9 cellular contexts compared by ENCODE assay signal in genomic region chr5:164475339-164475977, GRCh38.
DNase-seq lines count a peak whose midpoint lies in the region; ATAC-seq, FAIRE-seq and TF ChIP-seq lines count a peak whose summit lies in the region.
"Had no signal": no experiment of that assay in that cellular context is flagged by ENCODE, and none has a peak within 500 bp of the region (broad histone marks: within the 10 kb centered on the region; RNA-seq: fewer than 3 reads in every experiment).

No MANE protein-coding gene starts in this region.

- H3K27ac ChIP-seq in spleen (no peak overlapping the region), psoas muscle (no peak overlapping the region), neuronal stem cell (replicated peaks; ENCODE audit: low read length) (no peak overlapping the region)

- H3K4me1 Mint-ChIP-seq in memory B cell = peaks cover 2% of the 10 kb centered on the region
- no peaks in the 10 kb centered on the region for H3K4me1 Mint-ChIP-seq in activated T-cell treated with anti-CD3 and anti-CD28 coated beads, Interleukin-2, amount 50 U/mL, for 72 hours (ENCODE audit: low read depth)

- ATAC-seq in memory B cell (ENCODE audit: low read depth) (peak; percentile 39), psoas muscle (no peak)
- no peak for ATAC-seq in activated T-cell treated with anti-CD3 and anti-CD28 coated beads, Interleukin-2, amount 50 U/mL, for 72 hours (replicated peaks in 1 of 2)

- no peak overlapping the region for H3K23ac ChIP-seq in neuronal stem cell (ENCODE audit: low read depth, low read length, poor library complexity)

- no peak for FAIRE-seq in bronchial epithelial cell (lab: Jason Lieb, UNC)

- H3K9ac ChIP-seq in neuronal stem cell (ENCODE audit: low read depth, low read length, poor library complexity) = no peak overlapping the region

- no peak overlapping the region for H3K27ac Mint-ChIP-seq in memory B cell
- H3K27ac Mint-ChIP-seq in activated T-cell treated with anti-CD3 and anti-CD28 coated beads, Interleukin-2, amount 50 U/mL, for 72 hours = no peak overlapping the region

- DNase-seq in GM10266 (ENCODE audit: extremely low spot score) (no peak), LNCaP clone FGC (ENCODE audit: low read depth) (no peak), bronchial epithelial cell (ENCODE audit: low read depth) (peak; percentile 41), memory B cell (ENCODE audit: low spot score in 2 of 2) (peak in 1 of 2 donors; percentile 6), spleen (no peak), psoas muscle (no peak), neuronal stem cell (ENCODE audit: low spot score) (no peak)
- no peak for DNase-seq in activated T-cell treated with anti-CD3 and anti-CD28 coated beads, Interleukin-2, amount 50 U/mL, for 72 hours

- no peak overlapping the region for H2BK15ac ChIP-seq in neuronal stem cell (ENCODE audit: low read length)

- TF ChIP-seq POLR2A in spleen (IDR thresholded peaks at IDR 0.05) = no peak

- H2BK12ac ChIP-seq in neuronal stem cell (ENCODE audit: low read length) = no peak overlapping the region

- H2AFZ ChIP-seq in neuronal stem cell (ENCODE audit: low read length) = no peak overlapping the region

- no peak overlapping the region for H4K8ac ChIP-seq in neuronal stem cell (ENCODE audit: low read depth, low read length)

- TF ChIP-seq CTCF in GM10266 (IDR thresholded peaks at IDR 0.05; ENCODE audit: control insufficient read depth, insufficient read depth, low read depth, missing control alignments) (peak; percentile 32), LNCaP clone FGC (IDR thresholded peaks at IDR 0.05; ENCODE audit: control insufficient read depth, extremely low read depth, insufficient read depth) (peak; percentile 91), bronchial epithelial cell (IDR thresholded peaks at IDR 0.05; ENCODE audit: insufficient read depth, low read length, severe bottlenecking) (peak; percentile 70), spleen (IDR thresholded peaks at IDR 0.05 in 8 of 11, conservative IDR thresholded peaks at IDR 0.05 in 3 of 11) (peak in 1 of 11 experiments; percentile 23), psoas muscle (IDR thresholded peaks at IDR 0.05) (no peak)

- no peaks in the 10 kb centered on the region for H3K36me3 Mint-ChIP-seq in memory B cell
- H3K36me3 Mint-ChIP-seq in activated T-cell treated with anti-CD3 and anti-CD28 coated beads, Interleukin-2, amount 50 U/mL, for 72 hours (ENCODE audit: insufficient read depth in 2 of 2) = no peaks in the 10 kb centered on the region

- H2BK120ac ChIP-seq in neuronal stem cell (ENCODE audit: low read depth, low read length) = no peak overlapping the region

- H2BK5ac ChIP-seq in neuronal stem cell (ENCODE audit: low read length) = no peak overlapping the region

- no peak overlapping the region for H4K91ac ChIP-seq in neuronal stem cell (ENCODE audit: low read depth, low read length, poor library complexity)

- whole genome bisulfite sequencing in spleen, 5 donors = 72 to 80% (median 72%) methylated on average over 3 of the region's 3 CpGs
- 71 to 76% (median 75%) methylated on average over 3 of the region's 3 CpGs for WGBS in psoas muscle, 3 donors
- WGBS in neuronal stem cell (ENCODE audit: extremely low coverage in 2 of 2, insufficient read length in 2 of 2, insufficient replicate concordance in 1 of 2), 2 donors = no CpG with 5 or more reads among the region's 3 CpGs

- H3K79me1 ChIP-seq in neuronal stem cell (ENCODE audit: low read depth, low read length) = no peaks in the 10 kb centered on the region

- H3K9me3 Mint-ChIP-seq in memory B cell = no peaks in the 10 kb centered on the region
- H3K9me3 Mint-ChIP-seq in activated T-cell treated with anti-CD3 and anti-CD28 coated beads, Interleukin-2, amount 50 U/mL, for 72 hours = peaks cover 6 to 9% of the 10 kb centered on the region in 2 donors

- H3K27me3 ChIP-seq in bronchial epithelial cell (ENCODE audit: control insufficient read depth, insufficient read depth, low read length) (no peaks in the 10 kb centered on the region), spleen (replicated peaks in 1 of 7) (no peaks in the 10 kb centered on the region), psoas muscle (ENCODE audit: insufficient read depth in 3 of 3, low read length in 2 of 3) (no peaks in the 10 kb centered on the region), neuronal stem cell (ENCODE audit: control insufficient read depth in 3 of 3, insufficient read depth in 3 of 3, low read depth in 1 of 3, low read length in 3 of 3) (no peaks in the 10 kb centered on the region)

- H2AK5ac ChIP-seq in neuronal stem cell (ENCODE audit: low read depth, low read length) = no peak overlapping the region

- no peak overlapping the region for H3K4me3 Mint-ChIP-seq in memory B cell
- no peak overlapping the region for H3K4me3 Mint-ChIP-seq in activated T-cell treated with anti-CD3 and anti-CD28 coated beads, Interleukin-2, amount 50 U/mL, for 72 hours

- H3K4me3 ChIP-seq in LNCaP clone FGC (ENCODE audit: low read depth, low read length) (no peak overlapping the region), bronchial epithelial cell (ENCODE audit: low read depth, low read length) (no peak overlapping the region), spleen (no peak overlapping the region), psoas muscle (no peak overlapping the region), neuronal stem cell (ENCODE audit: low read length in 2 of 2) (no peak overlapping the region)
- H3K4me3 ChIP-seq: HAP-1 had no signal

- no peak overlapping the region for H3K14ac ChIP-seq in neuronal stem cell (ENCODE audit: low read length)

- H3K36me3 ChIP-seq in bronchial epithelial cell (ENCODE audit: control insufficient read depth, insufficient read depth, low read length) (no peaks in the 10 kb centered on the region), spleen (no peaks in the 10 kb centered on the region), psoas muscle (ENCODE audit: insufficient read depth in 1 of 2, low read depth in 1 of 2) (no peaks in the 10 kb centered on the region), neuronal stem cell (replicated peaks in 1 of 2; ENCODE audit: control insufficient read depth in 2 of 2, insufficient read depth in 2 of 2, low read length in 2 of 2) (no peaks in the 10 kb centered on the region)
- H3K36me3 ChIP-seq: HAP-1 had no signal

- H3K9me3 ChIP-seq in spleen (no peaks in the 10 kb centered on the region), psoas muscle (no peaks in the 10 kb centered on the region), neuronal stem cell (replicated peaks in 1 of 2; ENCODE audit: control insufficient read depth in 2 of 2, insufficient read depth in 1 of 2, low read depth in 1 of 2, low read length in 2 of 2) (peaks cover 2 to 5% of the 10 kb centered on the region in 2 donors)
- H3K9me3 ChIP-seq: HAP-1 had no signal

- no peak overlapping the region for H3K4ac ChIP-seq in neuronal stem cell (ENCODE audit: low read length)

- H3K4me1 ChIP-seq in spleen (no peaks in the 10 kb centered on the region), psoas muscle (no peaks in the 10 kb centered on the region), neuronal stem cell (ENCODE audit: control insufficient read depth in 2 of 2, insufficient read depth in 1 of 2, low read depth in 1 of 2, low read length in 2 of 2) (no peaks in the 10 kb centered on the region)
- H3K4me1 ChIP-seq: HAP-1 had no signal

- peaks cover 2% of the 10 kb centered on the region for H3K27me3 Mint-ChIP-seq in memory B cell
- no peaks in the 10 kb centered on the region for H3K27me3 Mint-ChIP-seq in activated T-cell treated with anti-CD3 and anti-CD28 coated beads, Interleukin-2, amount 50 U/mL, for 72 hours (ENCODE audit: low read depth)

- no peak overlapping the region for H3K4me2 ChIP-seq in neuronal stem cell (ENCODE audit: insufficient read depth, low read length, poor library complexity, severe bottlenecking)

- intact Hi-C loops in spleen (cut with DNase I; ENCODE audit: low total_unique reads) (no loop called here), psoas muscle (cut with DNase I) (no loop called here)

- no peak overlapping the region for H3K18ac ChIP-seq in neuronal stem cell (ENCODE audit: low read length)
